1 cellular context compared by ENCODE assay signal in the genomic region with DNA sequence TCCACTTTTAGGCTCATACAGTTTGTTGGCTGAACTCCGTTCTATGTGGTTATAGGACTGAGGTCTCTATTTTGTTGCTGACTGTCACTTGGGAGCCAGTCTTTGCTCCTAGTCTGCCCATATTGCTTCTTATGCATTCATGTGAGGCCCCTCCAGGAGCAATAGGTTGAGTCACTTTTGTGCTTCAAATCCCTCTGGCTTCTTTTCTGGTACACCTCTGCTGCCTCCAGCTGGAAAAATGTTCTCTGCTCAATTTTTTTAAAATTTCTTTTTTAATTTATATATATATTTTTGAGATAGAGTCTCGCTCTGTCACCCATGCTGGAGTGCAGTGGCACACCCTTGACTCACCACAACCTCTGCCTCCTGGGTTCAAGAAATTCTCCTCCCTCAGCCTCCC.
TF ChIP-seq lines count a peak whose summit lies in the region.

No MANE protein-coding gene starts in this region.

TF ChIP-seq in HepG2, 621 proteins besides CTCF, POLR2A, EP300 and RAD21 (continued from another document and continues in another):
- TF ChIP-seq ZNF605 (CRISPR knock-in tag; IDR thresholded peaks at IDR 0.05) (no peak), NCOA5 (CRISPR knock-in tag; IDR thresholded peaks at IDR 0.05) (no peak), JDP2 (CRISPR knock-in tag; IDR thresholded peaks at IDR 0.05; ENCODE audit: borderline replicate concordance) (no peak), ZNF496 (CRISPR knock-in tag; IDR thresholded peaks at IDR 0.05; ENCODE audit: insufficient replicate concordance) (no peak), TEAD3 (CRISPR knock-in tag; optimal IDR thresholded peaks at IDR 0.05; ENCODE audit: borderline replicate concordance) (peak; percentile 27), IRX3 (CRISPR knock-in tag; IDR thresholded peaks at IDR 0.05; ENCODE audit: borderline replicate concordance, low read depth) (no peak), NFRKB (IDR thresholded peaks at IDR 0.05) (no peak), ZFP37 (CRISPR knock-in tag; IDR thresholded peaks at IDR 0.05; ENCODE audit: borderline replicate concordance) (no peak), FOSL2 (CRISPR knock-in tag; IDR thresholded peaks at IDR 0.05) (peak; percentile 41), SMARCE1 (IDR thresholded peaks at IDR 0.05; ENCODE audit: borderline replicate concordance) (no peak), SIN3A (IDR thresholded peaks at IDR 0.05; ENCODE audit: borderline replicate concordance, low read depth, low read length) (no peak), NR1H2 (CRISPR knock-in tag; IDR thresholded peaks at IDR 0.05; ENCODE audit: borderline replicate concordance, low read depth) (no peak), SMC3 (IDR thresholded peaks at IDR 0.05; ENCODE audit: low read length) (peak; percentile 47; the same call in 1 of the 2 replicates), HCFC1 (IDR thresholded peaks at IDR 0.05; ENCODE audit: low read depth, low read length) (no peak), HMGA1 (CRISPR knock-in tag; conservative IDR thresholded peaks at IDR 0.05) (no peak), SCMH1 (CRISPR knock-in tag; IDR thresholded peaks at IDR 0.05; ENCODE audit: borderline replicate concordance) (no peak), CEBPG (CRISPR knock-in tag; IDR thresholded peaks at IDR 0.05) (0 out of 2 replicates have a peak, but pooled peaks have one; percentile 8), STAG1 (CRISPR knock-in tag; IDR thresholded peaks at IDR 0.05) (peak; percentile 57), ZNF326 (CRISPR knock-in tag; IDR thresholded peaks at IDR 0.05; ENCODE audit: borderline replicate concordance) (no peak), SNAI1 (CRISPR knock-in tag; IDR thresholded peaks at IDR 0.05; ENCODE audit: borderline replicate concordance) (no peak), ZNF781 (CRISPR knock-in tag; IDR thresholded peaks at IDR 0.05; ENCODE audit: borderline replicate concordance, not compliant biosample characterization) (no peak), ZSCAN20 (CRISPR knock-in tag; IDR thresholded peaks at IDR 0.05; ENCODE audit: borderline replicate concordance) (no peak)
- TF ChIP-seq, protein P1, sequence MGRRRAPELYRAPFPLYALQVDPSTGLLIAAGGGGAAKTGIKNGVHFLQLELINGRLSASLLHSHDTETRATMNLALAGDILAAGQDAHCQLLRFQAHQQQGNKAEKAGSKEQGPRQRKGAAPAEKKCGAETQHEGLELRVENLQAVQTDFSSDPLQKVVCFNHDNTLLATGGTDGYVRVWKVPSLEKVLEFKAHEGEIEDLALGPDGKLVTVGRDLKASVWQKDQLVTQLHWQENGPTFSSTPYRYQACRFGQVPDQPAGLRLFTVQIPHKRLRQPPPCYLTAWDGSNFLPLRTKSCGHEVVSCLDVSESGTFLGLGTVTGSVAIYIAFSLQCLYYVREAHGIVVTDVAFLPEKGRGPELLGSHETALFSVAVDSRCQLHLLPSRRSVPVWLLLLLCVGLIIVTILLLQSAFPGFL (CRISPR knock-in tag; IDR thresholded peaks at IDR 0.05) = no peak
- TF ChIP-seq, protein P2, sequence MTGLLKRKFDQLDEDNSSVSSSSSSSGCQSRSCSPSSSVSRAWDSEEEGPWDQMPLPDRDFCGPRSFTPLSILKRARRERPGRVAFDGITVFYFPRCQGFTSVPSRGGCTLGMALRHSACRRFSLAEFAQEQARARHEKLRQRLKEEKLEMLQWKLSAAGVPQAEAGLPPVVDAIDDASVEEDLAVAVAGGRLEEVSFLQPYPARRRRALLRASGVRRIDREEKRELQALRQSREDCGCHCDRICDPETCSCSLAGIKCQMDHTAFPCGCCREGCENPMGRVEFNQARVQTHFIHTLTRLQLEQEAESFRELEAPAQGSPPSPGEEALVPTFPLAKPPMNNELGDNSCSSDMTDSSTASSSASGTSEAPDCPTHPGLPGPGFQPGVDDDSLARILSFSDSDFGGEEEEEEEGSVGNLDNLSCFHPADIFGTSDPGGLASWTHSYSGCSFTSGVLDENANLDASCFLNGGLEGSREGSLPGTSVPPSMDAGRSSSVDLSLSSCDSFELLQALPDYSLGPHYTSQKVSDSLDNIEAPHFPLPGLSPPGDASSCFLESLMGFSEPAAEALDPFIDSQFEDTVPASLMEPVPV (CRISPR knock-in tag; IDR thresholded peaks at IDR 0.05) = no peak
- TF ChIP-seq, protein P3, sequence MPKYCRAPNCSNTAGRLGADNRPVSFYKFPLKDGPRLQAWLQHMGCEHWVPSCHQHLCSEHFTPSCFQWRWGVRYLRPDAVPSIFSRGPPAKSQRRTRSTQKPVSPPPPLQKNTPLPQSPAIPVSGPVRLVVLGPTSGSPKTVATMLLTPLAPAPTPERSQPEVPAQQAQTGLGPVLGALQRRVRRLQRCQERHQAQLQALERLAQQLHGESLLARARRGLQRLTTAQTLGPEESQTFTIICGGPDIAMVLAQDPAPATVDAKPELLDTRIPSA (CRISPR knock-in tag; IDR thresholded peaks at IDR 0.05; ENCODE audit: borderline replicate concordance) = no peak
- TF ChIP-seq, protein P4, sequence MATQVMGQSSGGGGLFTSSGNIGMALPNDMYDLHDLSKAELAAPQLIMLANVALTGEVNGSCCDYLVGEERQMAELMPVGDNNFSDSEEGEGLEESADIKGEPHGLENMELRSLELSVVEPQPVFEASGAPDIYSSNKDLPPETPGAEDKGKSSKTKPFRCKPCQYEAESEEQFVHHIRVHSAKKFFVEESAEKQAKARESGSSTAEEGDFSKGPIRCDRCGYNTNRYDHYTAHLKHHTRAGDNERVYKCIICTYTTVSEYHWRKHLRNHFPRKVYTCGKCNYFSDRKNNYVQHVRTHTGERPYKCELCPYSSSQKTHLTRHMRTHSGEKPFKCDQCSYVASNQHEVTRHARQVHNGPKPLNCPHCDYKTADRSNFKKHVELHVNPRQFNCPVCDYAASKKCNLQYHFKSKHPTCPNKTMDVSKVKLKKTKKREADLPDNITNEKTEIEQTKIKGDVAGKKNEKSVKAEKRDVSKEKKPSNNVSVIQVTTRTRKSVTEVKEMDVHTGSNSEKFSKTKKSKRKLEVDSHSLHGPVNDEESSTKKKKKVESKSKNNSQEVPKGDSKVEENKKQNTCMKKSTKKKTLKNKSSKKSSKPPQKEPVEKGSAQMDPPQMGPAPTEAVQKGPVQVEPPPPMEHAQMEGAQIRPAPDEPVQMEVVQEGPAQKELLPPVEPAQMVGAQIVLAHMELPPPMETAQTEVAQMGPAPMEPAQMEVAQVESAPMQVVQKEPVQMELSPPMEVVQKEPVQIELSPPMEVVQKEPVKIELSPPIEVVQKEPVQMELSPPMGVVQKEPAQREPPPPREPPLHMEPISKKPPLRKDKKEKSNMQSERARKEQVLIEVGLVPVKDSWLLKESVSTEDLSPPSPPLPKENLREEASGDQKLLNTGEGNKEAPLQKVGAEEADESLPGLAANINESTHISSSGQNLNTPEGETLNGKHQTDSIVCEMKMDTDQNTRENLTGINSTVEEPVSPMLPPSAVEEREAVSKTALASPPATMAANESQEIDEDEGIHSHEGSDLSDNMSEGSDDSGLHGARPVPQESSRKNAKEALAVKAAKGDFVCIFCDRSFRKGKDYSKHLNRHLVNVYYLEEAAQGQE (IDR thresholded peaks at IDR 0.05; ENCODE audit: borderline replicate concordance in 1 of 2, low read depth in 1 of 2, low read length in 2 of 2) = no peak
- TF ChIP-seq, protein P5, sequence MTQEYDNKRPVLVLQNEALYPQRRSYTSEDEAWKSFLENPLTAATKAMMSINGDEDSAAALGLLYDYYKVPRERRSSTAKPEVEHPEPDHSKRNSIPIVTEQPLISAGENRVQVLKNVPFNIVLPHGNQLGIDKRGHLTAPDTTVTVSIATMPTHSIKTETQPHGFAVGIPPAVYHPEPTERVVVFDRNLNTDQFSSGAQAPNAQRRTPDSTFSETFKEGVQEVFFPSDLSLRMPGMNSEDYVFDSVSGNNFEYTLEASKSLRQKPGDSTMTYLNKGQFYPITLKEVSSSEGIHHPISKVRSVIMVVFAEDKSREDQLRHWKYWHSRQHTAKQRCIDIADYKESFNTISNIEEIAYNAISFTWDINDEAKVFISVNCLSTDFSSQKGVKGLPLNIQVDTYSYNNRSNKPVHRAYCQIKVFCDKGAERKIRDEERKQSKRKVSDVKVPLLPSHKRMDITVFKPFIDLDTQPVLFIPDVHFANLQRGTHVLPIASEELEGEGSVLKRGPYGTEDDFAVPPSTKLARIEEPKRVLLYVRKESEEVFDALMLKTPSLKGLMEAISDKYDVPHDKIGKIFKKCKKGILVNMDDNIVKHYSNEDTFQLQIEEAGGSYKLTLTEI (CRISPR knock-in tag; conservative IDR thresholded peaks at IDR 0.05) = no peak
- TF ChIP-seq, protein P6, sequence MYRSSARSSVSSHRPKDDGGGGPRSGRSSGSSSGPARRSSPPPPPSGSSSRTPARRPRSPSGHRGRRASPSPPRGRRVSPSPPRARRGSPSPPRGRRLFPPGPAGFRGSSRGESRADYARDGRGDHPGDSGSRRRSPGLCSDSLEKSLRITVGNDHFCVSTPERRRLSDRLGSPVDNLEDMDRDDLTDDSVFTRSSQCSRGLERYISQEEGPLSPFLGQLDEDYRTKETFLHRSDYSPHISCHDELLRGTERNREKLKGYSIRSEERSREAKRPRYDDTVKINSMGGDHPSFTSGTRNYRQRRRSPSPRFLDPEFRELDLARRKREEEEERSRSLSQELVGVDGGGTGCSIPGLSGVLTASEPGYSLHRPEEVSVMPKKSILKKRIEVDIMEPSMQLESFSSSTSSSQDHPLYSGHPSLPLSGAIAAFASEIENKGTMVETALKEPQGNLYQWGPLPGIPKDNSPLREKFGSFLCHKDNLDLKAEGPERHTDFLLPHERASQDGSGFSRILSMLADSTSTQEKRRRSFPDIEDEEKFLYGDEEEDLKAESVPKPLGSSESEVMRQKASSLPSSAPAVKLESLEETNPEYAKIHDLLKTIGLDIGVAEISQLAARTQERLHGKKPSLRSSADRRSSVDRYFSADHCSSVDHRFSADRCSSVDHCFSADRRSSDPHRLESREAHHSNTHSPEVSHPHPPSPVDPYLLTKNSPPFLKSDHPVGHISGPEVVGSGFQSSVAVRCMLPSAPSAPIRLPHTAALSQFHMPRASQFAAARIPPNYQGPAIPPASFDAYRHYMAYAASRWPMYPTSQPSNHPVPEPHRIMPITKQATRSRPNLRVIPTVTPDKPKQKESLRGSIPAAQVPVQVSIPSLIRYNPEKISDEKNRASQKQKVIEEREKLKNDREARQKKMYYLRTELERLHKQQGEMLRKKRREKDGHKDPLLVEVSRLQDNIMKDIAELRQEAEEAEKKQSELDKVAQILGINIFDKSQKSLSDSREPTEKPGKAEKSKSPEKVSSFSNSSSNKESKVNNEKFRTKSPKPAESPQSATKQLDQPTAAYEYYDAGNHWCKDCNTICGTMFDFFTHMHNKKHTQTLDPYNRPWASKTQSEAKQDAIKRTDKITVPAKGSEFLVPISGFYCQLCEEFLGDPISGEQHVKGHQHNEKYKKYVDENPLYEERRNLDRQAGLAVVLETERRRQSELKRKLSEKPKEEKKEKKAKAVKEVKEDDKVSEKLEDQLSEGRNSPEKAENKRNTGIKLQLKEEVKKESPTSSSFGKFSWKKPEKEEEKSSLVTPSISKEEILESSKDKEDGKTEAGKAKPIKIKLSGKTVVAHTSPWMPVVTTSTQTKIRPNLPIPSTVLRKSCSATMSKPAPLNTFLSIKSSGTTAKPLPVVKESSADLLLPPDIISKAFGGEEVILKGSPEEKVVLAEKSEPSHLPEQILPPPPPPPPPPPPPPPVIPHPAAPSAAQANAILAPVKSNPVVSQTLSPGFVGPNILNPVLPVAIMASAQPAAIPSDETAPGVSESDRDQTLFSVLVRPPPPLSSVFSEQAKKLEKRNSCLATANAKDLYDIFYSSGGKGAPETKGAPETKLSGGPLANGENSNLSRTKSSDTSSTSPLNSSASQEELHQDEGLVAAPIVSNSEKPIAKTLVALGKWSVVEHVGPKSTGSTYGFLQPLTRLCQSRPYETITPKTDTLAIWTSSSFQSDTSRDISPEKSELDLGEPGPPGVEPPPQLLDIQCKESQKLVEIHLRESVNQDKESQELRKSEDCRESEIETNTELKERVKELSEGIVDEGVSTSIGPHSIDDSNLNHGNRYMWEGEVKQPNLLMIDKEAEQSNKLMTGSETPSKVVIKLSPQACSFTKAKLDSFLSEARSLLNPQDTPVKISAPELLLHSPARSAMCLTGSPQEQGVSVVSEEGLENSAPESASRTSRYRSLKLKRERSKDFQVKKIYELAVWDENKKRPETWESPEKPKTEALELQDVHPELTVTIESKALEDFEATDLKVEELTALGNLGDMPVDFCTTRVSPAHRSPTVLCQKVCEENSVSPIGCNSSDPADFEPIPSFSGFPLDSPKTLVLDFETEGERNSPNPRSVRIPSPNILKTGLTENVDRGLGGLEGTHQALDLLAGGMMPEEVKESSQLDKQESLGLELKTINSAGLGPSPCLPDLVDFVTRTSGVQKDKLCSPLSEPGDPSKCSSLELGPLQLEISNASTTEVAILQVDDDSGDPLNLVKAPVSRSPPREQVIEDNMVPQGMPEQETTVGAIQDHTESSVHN (CRISPR knock-in tag; IDR thresholded peaks at IDR 0.05) = no peak
- TF ChIP-seq, protein P7, sequence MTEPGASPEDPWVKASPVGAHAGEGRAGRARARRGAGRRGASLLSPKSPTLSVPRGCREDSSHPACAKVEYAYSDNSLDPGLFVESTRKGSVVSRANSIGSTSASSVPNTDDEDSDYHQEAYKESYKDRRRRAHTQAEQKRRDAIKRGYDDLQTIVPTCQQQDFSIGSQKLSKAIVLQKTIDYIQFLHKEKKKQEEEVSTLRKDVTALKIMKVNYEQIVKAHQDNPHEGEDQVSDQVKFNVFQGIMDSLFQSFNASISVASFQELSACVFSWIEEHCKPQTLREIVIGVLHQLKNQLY (CRISPR knock-in tag; IDR thresholded peaks at IDR 0.05) = no peak
- TF ChIP-seq, protein P8, sequence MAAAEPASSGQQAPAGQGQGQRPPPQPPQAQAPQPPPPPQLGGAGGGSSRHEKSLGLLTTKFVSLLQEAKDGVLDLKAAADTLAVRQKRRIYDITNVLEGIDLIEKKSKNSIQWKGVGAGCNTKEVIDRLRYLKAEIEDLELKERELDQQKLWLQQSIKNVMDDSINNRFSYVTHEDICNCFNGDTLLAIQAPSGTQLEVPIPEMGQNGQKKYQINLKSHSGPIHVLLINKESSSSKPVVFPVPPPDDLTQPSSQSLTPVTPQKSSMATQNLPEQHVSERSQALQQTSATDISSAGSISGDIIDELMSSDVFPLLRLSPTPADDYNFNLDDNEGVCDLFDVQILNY (CRISPR knock-in tag; conservative IDR thresholded peaks at IDR 0.05) = no peak
- TF ChIP-seq, protein P9, sequence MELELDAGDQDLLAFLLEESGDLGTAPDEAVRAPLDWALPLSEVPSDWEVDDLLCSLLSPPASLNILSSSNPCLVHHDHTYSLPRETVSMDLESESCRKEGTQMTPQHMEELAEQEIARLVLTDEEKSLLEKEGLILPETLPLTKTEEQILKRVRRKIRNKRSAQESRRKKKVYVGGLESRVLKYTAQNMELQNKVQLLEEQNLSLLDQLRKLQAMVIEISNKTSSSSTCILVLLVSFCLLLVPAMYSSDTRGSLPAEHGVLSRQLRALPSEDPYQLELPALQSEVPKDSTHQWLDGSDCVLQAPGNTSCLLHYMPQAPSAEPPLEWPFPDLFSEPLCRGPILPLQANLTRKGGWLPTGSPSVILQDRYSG (CRISPR knock-in tag; IDR thresholded peaks at IDR 0.05) = no peak
- TF ChIP-seq, protein P10, sequence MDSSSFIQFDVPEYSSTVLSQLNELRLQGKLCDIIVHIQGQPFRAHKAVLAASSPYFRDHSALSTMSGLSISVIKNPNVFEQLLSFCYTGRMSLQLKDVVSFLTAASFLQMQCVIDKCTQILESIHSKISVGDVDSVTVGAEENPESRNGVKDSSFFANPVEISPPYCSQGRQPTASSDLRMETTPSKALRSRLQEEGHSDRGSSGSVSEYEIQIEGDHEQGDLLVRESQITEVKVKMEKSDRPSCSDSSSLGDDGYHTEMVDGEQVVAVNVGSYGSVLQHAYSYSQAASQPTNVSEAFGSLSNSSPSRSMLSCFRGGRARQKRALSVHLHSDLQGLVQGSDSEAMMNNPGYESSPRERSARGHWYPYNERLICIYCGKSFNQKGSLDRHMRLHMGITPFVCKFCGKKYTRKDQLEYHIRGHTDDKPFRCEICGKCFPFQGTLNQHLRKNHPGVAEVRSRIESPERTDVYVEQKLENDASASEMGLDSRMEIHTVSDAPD (CRISPR knock-in tag; IDR thresholded peaks at IDR 0.05) = no peak
